1 cellular context compared by ENCODE assay signal in the genomic region with DNA sequence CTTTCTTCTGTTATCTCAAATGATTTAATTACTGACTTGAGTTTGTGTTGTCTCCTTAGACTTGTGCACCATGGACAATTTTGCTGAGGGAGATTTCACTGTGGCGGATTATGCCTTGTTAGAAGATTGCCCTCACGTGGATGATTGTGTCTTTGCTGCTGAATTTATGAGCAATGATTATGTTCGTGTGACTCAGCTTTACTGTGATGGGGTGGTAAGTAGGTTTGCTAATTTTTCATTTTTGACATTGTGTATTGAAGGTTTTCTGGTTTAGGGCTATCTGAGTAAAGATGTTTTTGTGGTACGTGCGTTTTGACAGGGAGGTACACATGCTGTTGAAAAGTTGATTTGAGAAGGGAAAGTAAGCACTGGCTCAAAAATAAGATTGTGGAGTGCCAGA.
TF ChIP-seq lines count a peak whose summit lies in the region.

No MANE protein-coding gene starts in this region.

TF ChIP-seq in K562, 482 proteins besides CTCF, POLR2A, EP300 and RAD21 (continued from another document):
- no peak for TF ChIP-seq ZNF655 (CRISPR knock-in tag; IDR thresholded peaks at IDR 0.05)
- TF ChIP-seq LEF1 (IDR thresholded peaks at IDR 0.05), result peak; percentile 43; the same call in 1 of the 2 replicates
